1 cellular context compared by ENCODE assay signal in genomic region chr15:53918180-53919079, GRCh38.
TF ChIP-seq lines count a peak whose summit lies in the region.

No MANE protein-coding gene starts in this region.

TF ChIP-seq in GM23338, 12 proteins besides CTCF, POLR2A, EP300 and RAD21 (continued from another document):
- TF ChIP-seq REST (IDR thresholded peaks at IDR 0.05; ENCODE audit: unreplicated experiment) (no peak), ZNF331 (CRISPR knock-in tag; IDR thresholded peaks at IDR 0.05; ENCODE audit: low read depth) (no peak), ZNF114 (CRISPR knock-in tag; IDR thresholded peaks at IDR 0.05) (no peak), EZH2 (IDR thresholded peaks at IDR 0.05; ENCODE audit: low read depth, unreplicated experiment) (no peak), POLR2AphosphoS5 (IDR thresholded peaks at IDR 0.05; ENCODE audit: low read depth) (no peak), ZNF462 (CRISPR knock-in tag; IDR thresholded peaks at IDR 0.05) (no peak), ETS1 (IDR thresholded peaks at IDR 0.05) (no peak), NANOG (IDR thresholded peaks at IDR 0.05; ENCODE audit: borderline replicate concordance) (no peak), EZH2phosphoT487 (IDR thresholded peaks at IDR 0.05; ENCODE audit: unreplicated experiment) (no peak)
